15 cellular contexts compared by ENCODE assay signal in genomic region chr12:26247873-26248272, GRCh38. TPM values are rescaled to one million over a fixed set of nuclear protein-coding genes. Genes with fewer than 3 reads are reported as not detected.
"Had no signal": no experiment of that assay in that cellular context is flagged by ENCODE, and none has a peak within 500 bp of the region (broad histone marks: within the 10 kb centered on the region; RNA-seq: fewer than 3 reads in every experiment).

No MANE protein-coding gene starts in this region.

- H3K27me3 ChIP-seq: tibial nerve, vagina had no signal

- H3K4me1 ChIP-seq: parathyroid adenoma, vagina had no signal

- H3K27ac ChIP-seq: parathyroid adenoma, tibial nerve, vagina had no signal

- H3K4me3 ChIP-seq: mucosa of descending colon, tibial nerve, vagina had no signal

- H3K36me3 ChIP-seq: tibial nerve, vagina had no signal

- H3K9me3 ChIP-seq: mucosa of descending colon, vagina had no signal

- ATAC-seq: activated CD4-positive, alpha-beta T cell treated with anti-CD3 and anti-CD28 coated beads for 36 hours; mucosa of descending colon; naive thymus-derived CD8-positive, alpha-beta T cell; stimulated activated effector memory CD8-positive, alpha-beta T cell treated with anti-CD3 and anti-CD28 coated beads, Interleukin-12 subunit alpha, Interleukin-12 subunit beta, amount 100 ng/mL, for 72 hours had no signal

- H3K79me2 ChIP-seq: parathyroid adenoma had no signal

- FAIRE-seq: astrocyte, bronchial epithelial cell had no signal

- H2AFZ ChIP-seq: parathyroid adenoma had no signal

- DNase-seq: activated CD4-positive, alpha-beta memory T cell treated with anti-CD3 and anti-CD28 coated beads for 36 hours; activated CD4-positive, alpha-beta T cell treated with anti-CD3 and anti-CD28 coated beads for 36 hours; activated naive CD4-positive, alpha-beta T cell treated with anti-CD3 and anti-CD28 coated beads, Interleukin-2, amount 50 U/mL, for 16 hours; activated T-cell treated with anti-CD3 and anti-CD28 coated beads, Interleukin-2, amount 50 U/mL, for 24 hours; dermis blood vessel endothelial cell; islet precursor cell; mammary epithelial cell; mucosa of descending colon; naive thymus-derived CD8-positive, alpha-beta T cell had no signal

RNA-seq across cellular contexts. Expression of gene SSPN, which starts 52.5 kb away (rescaled TPM):
- total RNA-seq: activated CD4-positive, alpha-beta memory T cell treated with anti-CD3 and anti-CD28 coated beads for 36 hours; activated CD4-positive, alpha-beta T cell treated with anti-CD3 and anti-CD28 coated beads for 36 hours had no signal
- polyA plus RNA-seq: naive thymus-derived CD8-positive, alpha-beta T cell had no signal
